Comparison of ENCODE assay signal across 17 cellular contexts in the genomic region with DNA sequence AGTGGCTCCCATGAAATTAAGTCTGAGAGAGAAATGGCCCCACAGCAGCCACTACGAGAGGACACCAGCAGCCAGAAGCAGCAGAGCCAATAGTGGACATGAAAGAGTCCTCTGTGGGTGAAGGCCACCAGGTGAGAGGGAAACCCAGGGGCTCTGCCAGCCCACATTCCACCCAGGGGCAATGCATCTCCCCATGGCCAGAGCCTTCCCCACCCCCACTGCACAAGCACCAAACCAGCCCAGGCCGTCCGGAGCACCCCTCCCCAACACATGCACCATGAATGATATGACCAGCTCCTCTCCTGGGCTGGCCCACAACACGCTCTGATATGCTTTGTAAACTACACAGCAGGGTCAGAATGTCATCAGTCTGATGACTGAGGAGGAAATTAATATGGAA.
DNase-seq lines count a peak whose midpoint lies in the region; ATAC-seq and TF ChIP-seq lines count a peak whose summit lies in the region.
"Had no signal": no experiment of that assay in that cellular context is flagged by ENCODE, and none has a peak within 500 bp of the region (broad histone marks: within the 10 kb centered on the region; RNA-seq: fewer than 3 reads in every experiment).

No MANE protein-coding gene starts in this region.

- H3K4me1 ChIP-seq in GM23338 (ENCODE audit: insufficient read depth) (peaks cover 5% of the 10 kb centered on the region; the same call in 1 of the 2 replicates), sigmoid colon (peaks cover 0 to 29% (median 23%) of the 10 kb centered on the region in 4 donors)

- peaks cover 15% of the 10 kb centered on the region for H3K79me2 ChIP-seq in GM23338 (replicated peaks; ENCODE audit: insufficient read depth)

- H3K36me3 Mint-ChIP-seq in GM23338 (ENCODE audit: low read depth) (peaks cover 20% of the 10 kb centered on the region), WTC11 (peaks cover 26% of the 10 kb centered on the region)

- no peak overlapping the region for H3K4me3 ChIP-seq in GM23338
- H3K4me3 ChIP-seq in sigmoid colon = no peak overlapping the region
- no peak overlapping the region for H3K4me3 ChIP-seq in dorsolateral prefrontal cortex
- H3K4me3 ChIP-seq: BLaER1, GM23248 had no signal

- no peaks in the 10 kb centered on the region for H3K9me3 Mint-ChIP-seq in GM23338
- no peaks in the 10 kb centered on the region for H3K9me3 Mint-ChIP-seq in WTC11
- H3K9me3 Mint-ChIP-seq: CD4-positive, alpha-beta memory T cell had no signal

- H3K27ac Mint-ChIP-seq in GM23338 (peak overlapping the region; percentile 84), WTC11 (peak overlapping the region; percentile 78)
- H3K27ac Mint-ChIP-seq: CD4-positive, alpha-beta memory T cell had no signal

- no peak overlapping the region for H3K4me2 ChIP-seq in GM23338
- H3K4me2 ChIP-seq: BLaER1 had no signal

- H3K4me3 Mint-ChIP-seq in GM23338 = no peak overlapping the region
- H3K4me3 Mint-ChIP-seq in WTC11 = no peak overlapping the region
- H3K4me3 Mint-ChIP-seq: CD14-positive monocyte; CD4-positive, alpha-beta memory T cell had no signal

- TF ChIP-seq POLR2A in sigmoid colon (IDR thresholded peaks at IDR 0.05) = no peak

- 74 to 78% methylated on average over 4 of the region's 4 CpGs for WGBS in sigmoid colon, 2 donors

- H3K9me3 ChIP-seq in sigmoid colon = no peaks in the 10 kb centered on the region
- H3K9me3 ChIP-seq: BLaER1 had no signal

- H2AFZ ChIP-seq in GM23338 = no peak overlapping the region
- H2AFZ ChIP-seq: GM23248 had no signal

- H3F3A ChIP-seq in GM23338 (replicated peaks; ENCODE audit: low read depth) = no peaks in the 10 kb centered on the region

- H3K27ac ChIP-seq in GM23338 (ENCODE audit: low read depth) (no peak overlapping the region), sigmoid colon (no peak overlapping the region), dorsolateral prefrontal cortex (peak overlapping the region in 6 of 59 donors; percentile 15 to 65 (median 39))
- H3K27ac ChIP-seq: BLaER1, GM23248 had no signal

- DNase-seq in GM23338 (ENCODE audit: low spot score) (no peak), WTC11 (ENCODE audit: low spot score) (no peak), mesenteric fat pad (ENCODE audit: low spot score) (peak; percentile 47), sigmoid colon (peak; percentile 32), dorsolateral prefrontal cortex (no peak)
- no peak for DNase-seq in stimulated activated CD4-positive, alpha-beta T cell treated with anti-CD3 and anti-CD28 coated beads, Interleukin-4, amount 100 ng/mL, for 1 hour
- DNase-seq: 8988T; CD4-positive, alpha-beta memory T cell; DMS153; DMS79; GDM1; GM23248; H7 had no signal

- no peaks in the 10 kb centered on the region for H3K27me3 ChIP-seq in GM23338 (ENCODE audit: insufficient read depth)
- H3K27me3 ChIP-seq in sigmoid colon = no peaks in the 10 kb centered on the region
- H3K27me3 ChIP-seq in dorsolateral prefrontal cortex = no peaks in the 10 kb centered on the region
- H3K27me3 ChIP-seq: BLaER1 had no signal

- intact Hi-C loops in sigmoid colon (cut with DNase I) (no loop called here), dorsolateral prefrontal cortex (cut with DNase I) (no loop called here)

- POLR2A ChIA-PET in WTC11 (lab: Charles Lee) = no interaction called here

- H3K36me3 ChIP-seq in GM23338 (ENCODE audit: insufficient read depth) (no peaks in the 10 kb centered on the region), sigmoid colon (peaks cover 0 to 21% (median 15%) of the 10 kb centered on the region in 4 donors)

- no peaks in the 10 kb centered on the region for H4K20me1 ChIP-seq in GM23338 (replicated peaks; ENCODE audit: insufficient read depth)

- peaks cover 6% of the 10 kb centered on the region for H3K27me3 Mint-ChIP-seq in GM23338 (ENCODE audit: insufficient read depth, low read depth, poor library complexity)
- H3K27me3 Mint-ChIP-seq in WTC11 (ENCODE audit: low read depth) = no peaks in the 10 kb centered on the region
- H3K27me3 Mint-ChIP-seq: CD4-positive, alpha-beta memory T cell had no signal

- no peak for TF ChIP-seq EP300 in sigmoid colon (IDR thresholded peaks at IDR 0.05)

- CTCF ChIA-PET in WTC11 (lab: Charles Lee) = no interaction called here

- no peaks in the 10 kb centered on the region for H3K9me2 ChIP-seq in GM23338 (ENCODE audit: insufficient read depth)

- H3K4me1 Mint-ChIP-seq in GM23338 (peaks cover 39% of the 10 kb centered on the region), WTC11 (peaks cover 55% of the 10 kb centered on the region)

- TF ChIP-seq CTCF in GM23338 (conservative IDR thresholded peaks at IDR 0.05; ENCODE audit: low read depth in 2 of 2) (no peak), WTC11 (IDR thresholded peaks at IDR 0.05) (no peak), sigmoid colon (IDR thresholded peaks at IDR 0.05) (no peak), dorsolateral prefrontal cortex (IDR thresholded peaks at IDR 0.05 in 54 of 56, conservative IDR thresholded peaks at IDR 0.05 in 2 of 56; ENCODE audit: low read depth in 1 of 56, partially characterized antibody in 56 of 56) (no peak)

- no peak for ATAC-seq in GM23338
- no peak for ATAC-seq in WTC11
- ATAC-seq in GM21737 (IDR thresholded peaks at IDR 0.05; ENCODE audit: unreplicated experiment) = no peak
- no peak for ATAC-seq in GM21825 (IDR thresholded peaks at IDR 0.05; ENCODE audit: unreplicated experiment)

TF ChIP-seq in GM23338, 12 proteins besides CTCF, POLR2A, EP300 and RAD21 (continues in another document):
- TF ChIP-seq NANOG (IDR thresholded peaks at IDR 0.05; ENCODE audit: borderline replicate concordance) (no peak), ZNF114 (CRISPR knock-in tag; IDR thresholded peaks at IDR 0.05) (no peak), JUNB (IDR thresholded peaks at IDR 0.05; ENCODE audit: unreplicated experiment) (no peak), EZH2 (IDR thresholded peaks at IDR 0.05; ENCODE audit: low read depth, unreplicated experiment) (no peak), CREB1 (CRISPR knock-in tag; IDR thresholded peaks at IDR 0.05; ENCODE audit: low read depth) (no peak), ZNF331 (CRISPR knock-in tag; IDR thresholded peaks at IDR 0.05; ENCODE audit: low read depth) (no peak), EZH2phosphoT487 (IDR thresholded peaks at IDR 0.05; ENCODE audit: unreplicated experiment) (no peak), STAT1 (IDR thresholded peaks at IDR 0.05; ENCODE audit: unreplicated experiment) (no peak)
- TF ChIP-seq, protein P1, sequence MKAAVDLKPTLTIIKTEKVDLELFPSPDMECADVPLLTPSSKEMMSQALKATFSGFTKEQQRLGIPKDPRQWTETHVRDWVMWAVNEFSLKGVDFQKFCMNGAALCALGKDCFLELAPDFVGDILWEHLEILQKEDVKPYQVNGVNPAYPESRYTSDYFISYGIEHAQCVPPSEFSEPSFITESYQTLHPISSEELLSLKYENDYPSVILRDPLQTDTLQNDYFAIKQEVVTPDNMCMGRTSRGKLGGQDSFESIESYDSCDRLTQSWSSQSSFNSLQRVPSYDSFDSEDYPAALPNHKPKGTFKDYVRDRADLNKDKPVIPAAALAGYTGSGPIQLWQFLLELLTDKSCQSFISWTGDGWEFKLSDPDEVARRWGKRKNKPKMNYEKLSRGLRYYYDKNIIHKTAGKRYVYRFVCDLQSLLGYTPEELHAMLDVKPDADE (IDR thresholded peaks at IDR 0.05) = no peak

TF ChIP-seq in WTC11, 78 proteins besides CTCF, POLR2A, EP300 and RAD21 (continues in another document):
- no peak for TF ChIP-seq ZNF423 (CRISPR knock-in tag; IDR thresholded peaks at IDR 0.05)
- TF ChIP-seq, protein P2, sequence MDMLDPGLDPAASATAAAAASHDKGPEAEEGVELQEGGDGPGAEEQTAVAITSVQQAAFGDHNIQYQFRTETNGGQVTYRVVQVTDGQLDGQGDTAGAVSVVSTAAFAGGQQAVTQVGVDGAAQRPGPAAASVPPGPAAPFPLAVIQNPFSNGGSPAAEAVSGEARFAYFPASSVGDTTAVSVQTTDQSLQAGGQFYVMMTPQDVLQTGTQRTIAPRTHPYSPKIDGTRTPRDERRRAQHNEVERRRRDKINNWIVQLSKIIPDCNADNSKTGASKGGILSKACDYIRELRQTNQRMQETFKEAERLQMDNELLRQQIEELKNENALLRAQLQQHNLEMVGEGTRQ (CRISPR knock-in tag; IDR thresholded peaks at IDR 0.05) = no peak
- TF ChIP-seq ZNF532 (CRISPR knock-in tag; IDR thresholded peaks at IDR 0.05; ENCODE audit: borderline replicate concordance) = no peak
- no peak for TF ChIP-seq NR1H2 (CRISPR knock-in tag; IDR thresholded peaks at IDR 0.05)

Comparison
In these comparisons a context has a peak if more than half of its experiments do, and no peak if none do; other contexts are left out.
1. DNase-seq: peak in mesenteric fat pad (single experiment) and sigmoid colon (single experiment); none in GM23338 (single experiment), WTC11 (single experiment), stimulated activated CD4-positive, alpha-beta T cell treated with anti-CD3 and anti-CD28 coated beads, Interleukin-4, amount 100 ng/mL, for 1 hour (single experiment) and dorsolateral prefrontal cortex (0 of 10).